Comparison of ENCODE assay signal across 20 cellular contexts in genomic region chr22:50715250-50715649, GRCh38. TPM values are rescaled to one million over a fixed set of nuclear protein-coding genes. Genes with fewer than 3 reads are reported as not detected.
"Had no signal": no experiment of that assay in that cellular context is flagged by ENCODE, and none has a peak within 500 bp of the region (broad histone marks: within the 10 kb centered on the region; RNA-seq: fewer than 3 reads in every experiment).

No MANE protein-coding gene starts in this region.

- H3K36me3 Mint-ChIP-seq: naive thymus-derived CD8-positive, alpha-beta T cell had no signal

- H3K4me1 Mint-ChIP-seq: endodermal cell had no signal

- H3K27ac Mint-ChIP-seq: endodermal cell; naive thymus-derived CD8-positive, alpha-beta T cell had no signal

- H3K27me3 ChIP-seq: colonic mucosa, upper lobe of right lung, vagina had no signal

- H3K36me3 ChIP-seq: colonic mucosa, tibial artery, upper lobe of right lung, vagina had no signal

- ATAC-seq: esophagus mucosa; naive thymus-derived CD8-positive, alpha-beta T cell; stimulated activated naive CD8-positive, alpha-beta T cell treated with anti-CD3 and anti-CD28 coated beads, Interleukin-15, Interleukin-2, amounts not matched to agents 100 U/mL and 50 U/mL, for 24 hours; upper lobe of right lung had no signal

- H3K9me3 ChIP-seq: colonic mucosa, heart right ventricle, tibial artery, upper lobe of right lung, vagina had no signal

- H3K4me3 ChIP-seq: colonic mucosa, heart right ventricle, tibial artery, upper lobe of right lung, vagina had no signal

- H3K27ac ChIP-seq: colonic mucosa, tibial artery, upper lobe of right lung, vagina had no signal

- H3K9me3 Mint-ChIP-seq: endodermal cell; naive thymus-derived CD8-positive, alpha-beta T cell had no signal

- H3K4me1 ChIP-seq: colonic mucosa, vagina had no signal

- DNase-seq: cerebellar nuclear complex; colonic mucosa; effector CD4-positive, alpha-beta T cell; endodermal cell; hypothalamus; mammary epithelial cell; small intestine; stimulated activated CD4-positive, alpha-beta T cell treated with anti-CD3 and anti-CD28 coated beads, Interleukin-2, amount 100 ng/mL, for 48 hours; stimulated activated naive CD8-positive, alpha-beta T cell treated with anti-CD3 and anti-CD28 coated beads, Interleukin-15, Interleukin-2, amounts not matched to agents 100 U/mL and 50 U/mL, for 24 hours; tibial artery; upper lobe of right lung had no signal

- H3K4me3 Mint-ChIP-seq: endodermal cell; naive thymus-derived CD8-positive, alpha-beta T cell had no signal

RNA-seq across cellular contexts. Expression of gene ACR, which starts 22.8 kb away (rescaled TPM):
- total RNA-seq: fibroblast of lung; frontal cortex; mammary epithelial cell; mononuclear cell; naive thymus-derived CD8-positive, alpha-beta T cell; osteocyte; temporal lobe; vagina had no signal
